In genomic region chr12:44317651-44318126, GRCh38 we compare ENCODE assay signal across 10 cellular contexts.
DNase-seq lines count a peak whose midpoint lies in the region; ATAC-seq and TF ChIP-seq lines count a peak whose summit lies in the region.
"Had no signal": no experiment of that assay in that cellular context is flagged by ENCODE, and none has a peak within 500 bp of the region (broad histone marks: within the 10 kb centered on the region; RNA-seq: fewer than 3 reads in every experiment).

No MANE protein-coding gene starts in this region.

- H3K4me1 ChIP-seq in GM23338 (ENCODE audit: insufficient read depth): no peaks in the 10 kb centered on the region
- H3K4me1 ChIP-seq in left lung: no peaks in the 10 kb centered on the region
- H3K4me1 ChIP-seq: BLaER1 treated with 17β-estradiol and CSF1 and Interleukin-3, amounts not matched to agents 10 nM and 100 nM had no signal

- H3K27me3 ChIP-seq in GM23338 (ENCODE audit: insufficient read depth): no peaks in the 10 kb centered on the region
- H3K27me3 ChIP-seq in left lung: no peaks in the 10 kb centered on the region
- H3K27me3 ChIP-seq: BLaER1 treated with 17β-estradiol and CSF1 and Interleukin-3, amounts not matched to agents 10 nM and 100 nM had no signal

- no peaks in the 10 kb centered on the region for H3K36me3 ChIP-seq in GM23338 (ENCODE audit: insufficient read depth)
- no peaks in the 10 kb centered on the region for H3K36me3 ChIP-seq in left lung
- H3K36me3 ChIP-seq: BLaER1 treated with 17β-estradiol and CSF1 and Interleukin-3, amounts not matched to agents 10 nM and 100 nM had no signal

- no peak overlapping the region for H2AFZ ChIP-seq in GM23338

- TF ChIP-seq CTCF in GM23338 (conservative IDR thresholded peaks at IDR 0.05; ENCODE audit: low read depth in 2 of 2): peak; percentile 69 to 77
- TF ChIP-seq CTCF in left lung (IDR thresholded peaks at IDR 0.05): peak; percentile 19 to 40

- no peak overlapping the region for H3K27ac Mint-ChIP-seq in GM23338
- H3K27ac Mint-ChIP-seq: activated naive CD4-positive, alpha-beta T cell treated with anti-CD3 and anti-CD28 coated beads, Interleukin-2, amount 50 U/mL, for 72 hours had no signal

- no peaks in the 10 kb centered on the region for H3F3A ChIP-seq in GM23338 (replicated peaks; ENCODE audit: low read depth)

- H4K20me1 ChIP-seq in GM23338 (replicated peaks; ENCODE audit: insufficient read depth): no peaks in the 10 kb centered on the region
- H4K20me1 ChIP-seq: BLaER1 treated with 17β-estradiol and CSF1 and Interleukin-3, amounts not matched to agents 10 nM and 100 nM had no signal

- H3K4me2 ChIP-seq in GM23338: no peak overlapping the region
- H3K4me2 ChIP-seq: BLaER1 treated with 17β-estradiol and CSF1 and Interleukin-3, amounts not matched to agents 10 nM and 100 nM had no signal

- peaks cover 2% of the 10 kb centered on the region; the same call in 1 of the 3 replicates for H3K36me3 Mint-ChIP-seq in GM23338 (ENCODE audit: low read depth)
- H3K36me3 Mint-ChIP-seq: activated naive CD4-positive, alpha-beta T cell treated with anti-CD3 and anti-CD28 coated beads, Interleukin-2, amount 50 U/mL, for 72 hours had no signal

- H3K4me3 Mint-ChIP-seq in GM23338: no peak overlapping the region

- H3K9me3 ChIP-seq in left lung: peaks cover 0 to 3% of the 10 kb centered on the region in 2 donors

- H3K4me3 ChIP-seq in GM23338 (no peak overlapping the region), left lung (no peak overlapping the region)
- H3K4me3 ChIP-seq: BLaER1 treated with 17β-estradiol and CSF1 and Interleukin-3, amounts not matched to agents 10 nM and 100 nM had no signal

- H3K4me1 Mint-ChIP-seq in GM23338: peaks cover 5% of the 10 kb centered on the region; the same call in 2 of the 3 replicates

- ATAC-seq in GM23338 (peak; percentile 96), left lung (peak; percentile 94)

- peaks cover 2% of the 10 kb centered on the region; the same call in 1 of the 2 replicates for H3K9me2 ChIP-seq in GM23338 (ENCODE audit: insufficient read depth)

- H3K9me3 Mint-ChIP-seq in GM23338: peaks cover 4% of the 10 kb centered on the region; the same call in 1 of the 3 replicates
- H3K9me3 Mint-ChIP-seq: activated naive CD4-positive, alpha-beta T cell treated with anti-CD3 and anti-CD28 coated beads, Interleukin-2, amount 50 U/mL, for 72 hours had no signal

- H3K27ac ChIP-seq in GM23338 (ENCODE audit: low read depth) (no peak overlapping the region), left lung (no peak overlapping the region), caudate nucleus (ENCODE audit: low read depth, low read length) (no peak overlapping the region)
- H3K27ac ChIP-seq: BLaER1 treated with 17β-estradiol and CSF1 and Interleukin-3, amounts not matched to agents 10 nM and 100 nM had no signal

- intact Hi-C loops in left lung (cut with DNase I): no loop called here

- no peaks in the 10 kb centered on the region for H3K79me2 ChIP-seq in GM23338 (replicated peaks; ENCODE audit: insufficient read depth)

- DNase-seq in NCI-H526 (lab: John Stamatoyannopoulos, UW): peak; percentile 8 to 65
- no peak for DNase-seq in NCI-H526 treated with DMSO at 0.1 percent for 48 hours (lab: John Stamatoyannopoulos, UW)
- DNase-seq in GM23338 (ENCODE audit: low spot score): peak; percentile 76
- peak; percentile 29 for DNase-seq in LHCN-M2 (ENCODE audit: low read depth)
- peak; percentile 10 for DNase-seq in UCSD-AML1 (lab: John Stamatoyannopoulos, UW; ENCODE audit: unreplicated experiment)
- no peak for DNase-seq in left lung
- no peak for DNase-seq in caudate nucleus (lab: John Stamatoyannopoulos, UW)
- no peak for DNase-seq in activated CD4-positive, alpha-beta T cell treated with anti-CD3 and anti-CD28 coated beads for 48 hours

- H3K27me3 Mint-ChIP-seq in GM23338 (ENCODE audit: insufficient read depth, low read depth, poor library complexity): no peaks in the 10 kb centered on the region

TF ChIP-seq in GM23338, 12 proteins besides CTCF, POLR2A, EP300 and RAD21 (continues in another document):
- no peak for TF ChIP-seq REST (IDR thresholded peaks at IDR 0.05; ENCODE audit: unreplicated experiment)
- TF ChIP-seq ZNF114 (CRISPR knock-in tag; IDR thresholded peaks at IDR 0.05): no peak
- no peak for TF ChIP-seq STAT1 (IDR thresholded peaks at IDR 0.05; ENCODE audit: unreplicated experiment)
- TF ChIP-seq POLR2AphosphoS5 (IDR thresholded peaks at IDR 0.05; ENCODE audit: low read depth): no peak
- TF ChIP-seq NANOG (IDR thresholded peaks at IDR 0.05; ENCODE audit: borderline replicate concordance): no peak
- no peak for TF ChIP-seq EZH2phosphoT487 (IDR thresholded peaks at IDR 0.05; ENCODE audit: unreplicated experiment)

Comparison
In these comparisons a context has a peak if more than half of its experiments do, and no peak if none do; other contexts are left out.
1. DNase-seq: peak in NCI-H526 (2 of 2), GM23338 (single experiment), LHCN-M2 (single experiment) and UCSD-AML1 (single experiment); none in NCI-H526 treated with DMSO at 0.1 percent for 48 hours (single experiment), left lung (0 of 2), caudate nucleus (0 of 61) and activated CD4-positive, alpha-beta T cell treated with anti-CD3 and anti-CD28 coated beads for 48 hours (single experiment).